8 cellular contexts compared by ENCODE assay signal in the genomic region with DNA sequence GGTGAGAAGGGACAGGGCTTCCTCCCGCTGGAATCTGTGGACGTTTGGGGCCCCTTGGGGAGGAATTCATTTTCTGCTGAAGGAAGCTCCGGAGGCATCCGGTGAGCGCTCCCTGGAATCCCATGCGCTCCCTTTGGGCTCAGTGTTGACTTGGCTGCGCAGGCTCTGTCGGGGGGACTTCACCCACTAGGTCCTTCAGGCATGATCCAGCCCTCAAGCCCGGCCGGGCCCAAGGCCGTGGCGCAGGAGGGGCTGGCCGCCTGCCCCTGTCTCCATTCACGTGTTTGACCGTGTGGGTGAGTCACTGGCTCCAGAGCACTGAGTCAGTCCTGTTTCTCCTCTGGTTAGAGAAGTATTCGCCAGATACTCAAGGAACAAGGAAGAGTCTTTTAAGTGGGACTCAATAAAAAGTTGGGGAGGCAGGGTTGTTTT. TPM values are rescaled to one million over a fixed set of nuclear protein-coding genes. Genes with fewer than 3 reads are reported as not detected.
DNase-seq lines count a peak whose midpoint lies in the region; ATAC-seq and TF ChIP-seq lines count a peak whose summit lies in the region.

No MANE protein-coding gene starts in this region.

- DNase-seq in GM03348 (ENCODE audit: low spot score) (peak; percentile 97), SJSA1 (ENCODE audit: low read depth in 1 of 2, low spot score in 2 of 2) (peak; percentile 99 to 100), epithelial cell of proximal tubule (ENCODE audit: low read depth) (peak; percentile 63), mesenteric fat pad (ENCODE audit: low spot score) (peak; percentile 94), tibial nerve (ENCODE audit: low spot score in 2 of 2) (peak; percentile 50 to 78), SK-N-DZ (ENCODE audit: low spot score) (no peak)

- WGBS in tibial nerve, 2 donors: 4 to 13% methylated on average over 15 to 16 of the region's 16 CpGs

- peak in 1 of 2 donors; percentile 36 for TF ChIP-seq POLR2A in tibial nerve (IDR thresholded peaks at IDR 0.05)

- H3K36me3 ChIP-seq in SJSA1 (peaks cover 57% of the 10 kb centered on the region), tibial nerve (no peaks in the 10 kb centered on the region)

- H3K9me3 ChIP-seq in SJSA1 (replicated peaks) (no peaks in the 10 kb centered on the region), tibial nerve (no peaks in the 10 kb centered on the region)

- TF ChIP-seq CTCF in epithelial cell of proximal tubule (conservative IDR thresholded peaks at IDR 0.05; ENCODE audit: low read depth, low read length): no peak
- TF ChIP-seq CTCF in tibial nerve (IDR thresholded peaks at IDR 0.05): no peak

- H3K4me3 ChIP-seq in SJSA1 (peak overlapping the region; percentile 97), epithelial cell of proximal tubule (ENCODE audit: low read depth, low read length) (peak overlapping the region; percentile 60), tibial nerve (peak overlapping the region; percentile 91 to 98 (median 96))

- H3K27me3 ChIP-seq in SJSA1 (replicated peaks): no peaks in the 10 kb centered on the region
- H3K27me3 ChIP-seq in tibial nerve: no peaks in the 10 kb centered on the region

- ATAC-seq in GM19351 (IDR thresholded peaks at IDR 0.05; ENCODE audit: unreplicated experiment) (no peak), GM18868 (IDR thresholded peaks at IDR 0.05; ENCODE audit: unreplicated experiment) (no peak)

- TF ChIP-seq EP300 in tibial nerve (IDR thresholded peaks at IDR 0.05): peak in 1 of 2 donors; percentile 82

- peaks cover 21% of the 10 kb centered on the region for H3K4me1 ChIP-seq in SJSA1 (replicated peaks)
- H3K4me1 ChIP-seq in tibial nerve: peaks cover 0 to 45% (median 20%) of the 10 kb centered on the region in 4 donors

- H3K27ac ChIP-seq in SJSA1 (peak overlapping the region; percentile 96), tibial nerve (peak overlapping the region; percentile 65 to 94 (median 88))

RNA-seq across cellular contexts. Expression of gene CTTN, which starts 1.4 kb away (rescaled TPM):
- 747 and 1,035 TPM in 2 replicates for total RNA-seq in SJSA1 (2014; rRNA removed; shearing (Covaris generic))
- 192 and 254 TPM in 2 replicates for total RNA-seq in epithelial cell of proximal tubule
- total RNA-seq in mesenteric fat pad: 232 TPM
- 100 to 1,000 TPM; 253 to 417 (median 342) TPM for total RNA-seq in tibial nerve
- polyA plus RNA-seq in SK-N-DZ (2014; cell fraction: cytosol; rRNA removed): 116 and 118 TPM in 2 replicates
- polyA plus RNA-seq in SK-N-DZ (2014; cell fraction: nucleus; rRNA removed): 496 and 557 TPM in 2 replicates
